ENCODE assay signal across 27 cellular contexts in the genomic region with DNA sequence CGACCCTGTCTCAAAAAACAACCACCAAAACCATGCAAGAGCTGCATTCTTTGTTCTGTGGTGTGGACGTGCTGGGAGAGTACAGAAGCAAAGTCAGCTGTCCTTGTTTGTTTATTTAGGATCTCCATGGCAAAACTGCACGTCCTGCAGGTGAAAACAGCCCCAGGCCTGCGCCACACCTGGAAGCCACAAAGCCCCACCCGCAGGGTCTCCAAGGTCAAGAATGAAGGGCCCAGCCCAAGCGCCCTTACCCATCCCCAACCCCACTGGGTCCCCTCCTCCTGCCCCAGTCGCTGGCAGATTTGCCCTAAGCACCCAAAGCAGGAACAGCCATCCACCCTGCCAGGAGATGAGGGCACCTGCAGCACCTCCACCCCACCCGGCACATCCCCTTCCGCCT. TPM values are rescaled to one million over a fixed set of nuclear protein-coding genes. Genes with fewer than 3 reads are reported as not detected.
"Had no signal": no experiment of that assay in that cellular context is flagged by ENCODE, and none has a peak within 500 bp of the region (broad histone marks: within the 10 kb centered on the region; RNA-seq: fewer than 3 reads in every experiment).

No MANE protein-coding gene starts in this region.

- H3K27me3 Mint-ChIP-seq: activated CD4-positive, alpha-beta memory T cell treated with anti-CD3 and anti-CD28 coated beads, Interleukin-2, amount 10 ng/mL, durations not matched to agents 7 days and 5 days; activated CD4-positive, alpha-beta T cell treated with anti-CD3 and anti-CD28 coated beads for 36 hours; activated CD8-positive, alpha-beta memory T cell treated with anti-CD3 and anti-CD28 coated beads, Interleukin-2, amount 10 ng/mL, durations not matched to agents 7 days and 5 days; activated naive CD8-positive, alpha-beta T cell treated with anti-CD3 and anti-CD28 coated beads, Interleukin-2, amount 10 ng/mL, durations not matched to agents 7 days and 5 days; brain; stimulated activated naive CD8-positive, alpha-beta T cell treated with anti-CD3 and anti-CD28 coated beads, Interleukin-15, amount 100 ng/mL, for 72 hours had no signal

- H3K4me3 ChIP-seq: lower lobe of right lung, right lobe of liver, suprapubic skin, transverse colon had no signal

- H3K27ac Mint-ChIP-seq: activated CD4-positive, alpha-beta memory T cell treated with anti-CD3 and anti-CD28 coated beads, Interleukin-2, amount 10 ng/mL, durations not matched to agents 7 days and 5 days; activated CD4-positive, alpha-beta T cell treated with anti-CD3 and anti-CD28 coated beads for 36 hours; activated CD8-positive, alpha-beta memory T cell treated with anti-CD3 and anti-CD28 coated beads, Interleukin-2, amount 10 ng/mL, durations not matched to agents 7 days and 5 days; activated naive CD8-positive, alpha-beta T cell treated with anti-CD3 and anti-CD28 coated beads, Interleukin-2, amount 10 ng/mL, durations not matched to agents 7 days and 5 days; activated T-helper 2 cell treated with anti-CD3 and anti-CD28 coated beads, Interferon-gamma antibody, Interleukin-2, Interleukin-4, amounts not matched to agents 10 μg/mL and 5 μg/mL and 100 μg/mL, durations not matched to agents 14 hours and 24 hours and 36 hours; brain; natural killer cell; stimulated activated naive CD8-positive, alpha-beta T cell treated with anti-CD3 and anti-CD28 coated beads, Interleukin-15, amount 100 ng/mL, for 72 hours; WTC11 had no signal

- H3K27ac ChIP-seq: lower lobe of right lung, parathyroid adenoma, right lobe of liver, suprapubic skin, transverse colon had no signal

- H3K36me3 Mint-ChIP-seq: activated naive CD8-positive, alpha-beta T cell treated with anti-CD3 and anti-CD28 coated beads, Interleukin-2, amount 10 ng/mL, durations not matched to agents 7 days and 5 days; natural killer cell had no signal

- H3K4me3 Mint-ChIP-seq: activated CD4-positive, alpha-beta memory T cell treated with anti-CD3 and anti-CD28 coated beads, Interleukin-2, amount 10 ng/mL, durations not matched to agents 7 days and 5 days; activated CD4-positive, alpha-beta T cell treated with anti-CD3 and anti-CD28 coated beads for 36 hours; activated CD8-positive, alpha-beta memory T cell treated with anti-CD3 and anti-CD28 coated beads, Interleukin-2, amount 10 ng/mL, durations not matched to agents 7 days and 5 days; activated naive CD8-positive, alpha-beta T cell treated with anti-CD3 and anti-CD28 coated beads, Interleukin-2, amount 10 ng/mL, durations not matched to agents 7 days and 5 days; brain; natural killer cell; stimulated activated naive CD8-positive, alpha-beta T cell treated with anti-CD3 and anti-CD28 coated beads, Interleukin-15, amount 100 ng/mL, for 72 hours; WTC11 had no signal

- DNase-seq: activated CD4-positive, alpha-beta memory T cell treated with anti-CD3 and anti-CD28 coated beads, Interleukin-2, amount 10 ng/mL, durations not matched to agents 7 days and 5 days; activated CD4-positive, alpha-beta T cell treated with anti-CD3 and anti-CD28 coated beads for 36 hours; activated CD8-positive, alpha-beta memory T cell treated with anti-CD3 and anti-CD28 coated beads, Interleukin-2, amount 10 ng/mL, durations not matched to agents 7 days and 5 days; activated naive CD4-positive, alpha-beta T cell treated with Interleukin-2 at 50 U/mL for 16 hours; activated naive CD8-positive, alpha-beta T cell treated with anti-CD3 and anti-CD28 coated beads, Interleukin-2, amount 10 ng/mL, durations not matched to agents 7 days and 5 days; amygdala; cerebellar nuclear complex; cortex of kidney; erythroblast; foreskin melanocyte; glutamatergic neuron; hippocampal formation; islet precursor cell; left colon; lower lobe of right lung; natural killer cell; right lobe of liver; small intestine; stimulated activated CD4-positive, alpha-beta T cell treated with anti-CD3 and anti-CD28 coated beads, Interleukin-15, amount 100 ng/mL, for 24 hours; stimulated activated CD4-positive, alpha-beta T cell treated with anti-CD3 and anti-CD28 coated beads, Interleukin-2, amount 100 ng/mL, for 48 hours; stimulated activated naive CD8-positive, alpha-beta T cell treated with anti-CD3 and anti-CD28 coated beads, Interleukin-15, amount 100 ng/mL, for 72 hours; transverse colon had no signal

- H3K4me1 Mint-ChIP-seq: activated CD8-positive, alpha-beta memory T cell treated with anti-CD3 and anti-CD28 coated beads, Interleukin-2, amount 10 ng/mL, durations not matched to agents 7 days and 5 days; activated naive CD8-positive, alpha-beta T cell treated with anti-CD3 and anti-CD28 coated beads, Interleukin-2, amount 10 ng/mL, durations not matched to agents 7 days and 5 days; natural killer cell; WTC11 had no signal

- H3K9me3 Mint-ChIP-seq: activated CD4-positive, alpha-beta memory T cell treated with anti-CD3 and anti-CD28 coated beads, Interleukin-2, amount 10 ng/mL, durations not matched to agents 7 days and 5 days; activated naive CD8-positive, alpha-beta T cell treated with anti-CD3 and anti-CD28 coated beads, Interleukin-2, amount 10 ng/mL, durations not matched to agents 7 days and 5 days; activated T-helper 2 cell treated with anti-CD3 and anti-CD28 coated beads, Interferon-gamma antibody, Interleukin-2, Interleukin-4, amounts not matched to agents 10 μg/mL and 5 μg/mL and 100 μg/mL, durations not matched to agents 14 hours and 24 hours and 36 hours; brain; natural killer cell; stimulated activated naive CD8-positive, alpha-beta T cell treated with anti-CD3 and anti-CD28 coated beads, Interleukin-15, amount 100 ng/mL, for 72 hours; WTC11 had no signal

- H3K9me3 ChIP-seq: lower lobe of right lung, right lobe of liver, suprapubic skin, transverse colon had no signal

- H3K4me1 ChIP-seq: lower lobe of right lung, parathyroid adenoma, right lobe of liver, suprapubic skin, transverse colon had no signal

- H3K27me3 ChIP-seq: right lobe of liver, suprapubic skin, transverse colon had no signal

- ATAC-seq: activated CD4-positive, alpha-beta T cell treated with anti-CD3 and anti-CD28 coated beads for 36 hours; activated CD8-positive, alpha-beta memory T cell treated with anti-CD3 and anti-CD28 coated beads, Interleukin-2, amount 10 ng/mL, durations not matched to agents 7 days and 5 days; left colon; lower lobe of right lung; natural killer cell; right lobe of liver; stimulated activated naive CD8-positive, alpha-beta T cell treated with anti-CD3 and anti-CD28 coated beads, Interleukin-15, amount 100 ng/mL, for 72 hours; WTC11 had no signal

RNA-seq across cellular contexts. Expression of a gene that starts 58.3 kb away (rescaled TPM):
- total RNA-seq: activated CD4-positive, alpha-beta memory T cell treated with anti-CD3 and anti-CD28 coated beads, Interleukin-2, amount 10 ng/mL, durations not matched to agents 7 days and 5 days; activated CD4-positive, alpha-beta T cell treated with anti-CD3 and anti-CD28 coated beads for 36 hours; activated CD8-positive, alpha-beta memory T cell treated with anti-CD3 and anti-CD28 coated beads, Interleukin-2, amount 10 ng/mL, durations not matched to agents 7 days and 5 days; activated naive CD8-positive, alpha-beta T cell treated with anti-CD3 and anti-CD28 coated beads, Interleukin-2, amount 10 ng/mL, durations not matched to agents 7 days and 5 days; activated T-helper 2 cell treated with anti-CD3 and anti-CD28 coated beads, Interferon-gamma antibody, Interleukin-2, Interleukin-4, amounts not matched to agents 10 μg/mL and 5 μg/mL and 100 μg/mL, durations not matched to agents 14 hours and 24 hours and 36 hours; left colon; lower lobe of right lung; natural killer cell; right lobe of liver; transverse colon had no signal
